ENCODE assay signal across 8 cellular contexts in the genomic region with DNA sequence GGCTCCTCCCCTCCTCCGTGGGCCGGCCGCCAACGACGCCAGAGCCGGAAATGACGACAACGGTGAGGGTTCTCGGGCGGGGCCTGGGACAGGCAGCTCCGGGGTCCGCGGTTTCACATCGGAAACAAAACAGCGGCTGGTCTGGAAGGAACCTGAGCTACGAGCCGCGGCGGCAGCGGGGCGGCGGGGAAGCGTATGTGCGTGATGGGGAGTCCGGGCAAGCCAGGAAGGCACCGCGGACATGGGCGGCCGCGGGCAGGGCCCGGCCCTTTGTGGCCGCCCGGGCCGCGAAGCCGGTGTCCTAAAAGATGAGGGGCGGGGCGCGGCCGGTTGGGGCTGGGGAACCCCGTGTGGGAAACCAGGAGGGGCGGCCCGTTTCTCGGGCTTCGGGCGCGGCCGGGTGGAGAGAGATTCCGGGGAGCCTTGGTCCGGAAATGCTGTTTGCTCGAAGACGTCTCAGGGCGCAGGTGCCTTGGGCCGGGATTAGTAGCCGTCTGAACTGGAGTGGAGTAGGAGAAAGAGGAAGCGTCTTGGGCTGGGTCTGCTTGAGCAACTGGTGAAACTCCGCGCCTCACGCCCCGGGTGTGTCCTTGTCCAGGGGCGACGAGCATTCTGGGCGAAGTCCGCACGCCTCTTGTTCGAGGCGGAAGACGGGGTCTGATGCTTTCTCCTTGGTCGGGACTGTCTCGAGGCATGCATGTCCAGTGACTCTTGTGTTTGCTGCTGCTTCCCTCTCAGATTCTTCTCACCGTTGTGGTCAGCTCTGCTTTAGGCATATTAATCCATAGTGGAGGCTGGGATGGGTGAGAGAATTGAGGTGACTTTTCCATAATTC. TPM values are rescaled to one million over a fixed set of nuclear protein-coding genes. Genes with fewer than 3 reads are reported as not detected.
DNase-seq lines count a peak whose midpoint lies in the region; ATAC-seq and TF ChIP-seq lines count a peak whose summit lies in the region.

A gene (plus strand): TSS at position 121 of the 835 bp plus-strand sequence. CDS start 11,513 bp downstream, outside the sequence.

- peak within 1 kb of the TSS; percentile 78 for H3K4me3 ChIP-seq in CD8-positive, alpha-beta memory T cell (ENCODE audit: low read length)
- peak within 1 kb of the TSS; percentile 54 for H3K4me3 ChIP-seq in lung

- no peak for TF ChIP-seq CTCF in lung (IDR thresholded peaks at IDR 0.05; ENCODE audit: control extremely low read depth, extremely low read depth)

- peak; percentile 98 to 99 (median 99) for DNase-seq in CD8-positive, alpha-beta memory T cell
- peak; percentile 73 for DNase-seq in HS-27A (ENCODE audit: low read depth)
- peak; percentile 97 for DNase-seq in NK-92 treated with Interleukin-12 subunit alpha and Interleukin-12 subunit beta, amount 100 ng/mL, for 24 hours (lab: John Stamatoyannopoulos, UW)
- peak; percentile 100 for DNase-seq in activated CD8-positive, alpha-beta memory T cell treated with anti-CD3 and anti-CD28 coated beads for 24 hours
- peak; percentile 99 for DNase-seq in effector CD4-positive, alpha-beta T cell
- DNase-seq in lung (ENCODE audit: low spot score): peak; percentile 96
- peak; percentile 95 to 98 (median 98) for DNase-seq in stimulated activated CD4-positive, alpha-beta T cell treated with anti-CD3 and anti-CD28 coated beads, TNF-alpha, amount 100 ng/mL, for 24 hours (ENCODE audit: low read depth in 3 of 3)

- ATAC-seq in GM19467 (IDR thresholded peaks at IDR 0.05; ENCODE audit: unreplicated experiment) (peak; percentile 85), lung (ENCODE audit: insufficient read depth, low FRiP score) (peak; percentile 96)

- H3K27me3 Mint-ChIP-seq in CD8-positive, alpha-beta memory T cell: peaks cover 0 to 2% of the 10 kb centered on the region in 2 donors

- H3K9me3 Mint-ChIP-seq in CD8-positive, alpha-beta memory T cell: peaks cover 0 to 10% (median 2%) of the 10 kb centered on the region in 5 donors

- H3K27ac ChIP-seq in CD8-positive, alpha-beta memory T cell (ENCODE audit: low read depth, low read length): peak within 1 kb of the TSS; percentile 94
- H3K27ac ChIP-seq in lung (ENCODE audit: low read depth in 1 of 2, low read length in 1 of 2): peak within 1 kb of the TSS; percentile 88 to 99

- CTCF ChIA-PET in CD8-positive, alpha-beta memory T cell (lab: Charles Lee): no interaction called here

- H3K27ac Mint-ChIP-seq in CD8-positive, alpha-beta memory T cell: peak within 1 kb of the TSS; percentile 92 to 99 (median 98)

- H3K4me1 Mint-ChIP-seq in CD8-positive, alpha-beta memory T cell: peaks cover 31 to 40% (median 37%) of the 10 kb centered on the region in 3 donors

- H3K4me1 ChIP-seq in CD8-positive, alpha-beta memory T cell (ENCODE audit: insufficient read depth, low read length): peaks cover 10% of the 10 kb centered on the region
- peaks cover 7 to 8% of the 10 kb centered on the region in 2 donors for H3K4me1 ChIP-seq in lung (ENCODE audit: control insufficient read depth in 2 of 2, insufficient read depth in 2 of 2, low read length in 2 of 2)

- no peaks in the 10 kb centered on the region for H3K9me3 ChIP-seq in CD8-positive, alpha-beta memory T cell (ENCODE audit: low read length)
- peaks cover 0 to 2% of the 10 kb centered on the region in 2 donors for H3K9me3 ChIP-seq in lung (ENCODE audit: control insufficient read depth in 2 of 2, insufficient read depth in 1 of 2, low read length in 1 of 2)

- 0% methylated on average over 61 to 71 of the region's 71 CpGs for WGBS in lung, 2 donors

- peak within 1 kb of the TSS; percentile 91 to 97 (median 95) for H3K4me3 Mint-ChIP-seq in CD8-positive, alpha-beta memory T cell

- peaks cover 0 to 15% (median 10%) of the 10 kb centered on the region in 3 donors for H3K36me3 Mint-ChIP-seq in CD8-positive, alpha-beta memory T cell

- POLR2A ChIA-PET in CD8-positive, alpha-beta memory T cell (lab: Charles Lee): interaction anchor here (0.6 to 1.9 kb wide), 6 partner anchors 11 to 109 kb away, joined by 3 to 28 read pairs (median 4); a partner anchor contains a TSS

- H3K27me3 ChIP-seq in CD8-positive, alpha-beta memory T cell (ENCODE audit: insufficient read depth, low read length, poor library complexity, severe bottlenecking): no peaks in the 10 kb centered on the region
- no peaks in the 10 kb centered on the region for H3K27me3 ChIP-seq in lung (ENCODE audit: control insufficient read depth, insufficient read depth)

- no peaks in the 10 kb centered on the region for H3K36me3 ChIP-seq in CD8-positive, alpha-beta memory T cell (ENCODE audit: insufficient read depth, low read length)
- H3K36me3 ChIP-seq in lung (ENCODE audit: control insufficient read depth in 2 of 2, insufficient read depth in 2 of 2, low read length in 2 of 2): peaks cover 0 to 3% of the 10 kb centered on the region in 2 donors

RNA-seq across cellular contexts. Expression of the gene that starts here (rescaled TPM):
- total RNA-seq in CD8-positive, alpha-beta memory T cell: 10 to 100 TPM; 31.7 to 34.2 TPM
- polyA plus RNA-seq in CD8-positive, alpha-beta memory T cell: 29.2 TPM
- total RNA-seq in lung: 10 to 100 TPM; 52.7 to 64.7 TPM
- 10 to 100 TPM; 33.6 to 48.6 TPM for polyA plus RNA-seq in lung

Comparison
In these comparisons a context has a peak if more than half of its experiments do, and no peak if none do; other contexts are left out.
1. Peak in every context shown above with its lines: DNase-seq, ATAC-seq, H3K4me3 ChIP-seq and H3K27ac ChIP-seq.